28 cellular contexts compared by ENCODE assay signal in genomic region chr5:32833621-32834102, GRCh38.
"Had no signal": no experiment of that assay in that cellular context is flagged by ENCODE, and none has a peak within 500 bp of the region (broad histone marks: within the 10 kb centered on the region; RNA-seq: fewer than 3 reads in every experiment).

No MANE protein-coding gene starts in this region.

- H3K4me3 ChIP-seq: adrenal gland, body of pancreas, esophagus squamous epithelium, heart right ventricle, left lung, lower lobe of right lung, neural progenitor cell, psoas muscle, sigmoid colon, testis, transverse colon had no signal

- H3K4me1 Mint-ChIP-seq: activated CD4-positive, alpha-beta T cell treated with anti-CD3 and anti-CD28 coated beads, Interleukin-2, amount 10 ng/mL, durations not matched to agents 24 days and 14 days; neural progenitor cell had no signal

- H3K27ac Mint-ChIP-seq: activated CD4-positive, alpha-beta memory T cell treated with anti-CD3 and anti-CD28 coated beads for 36 hours; activated CD4-positive, alpha-beta T cell treated with anti-CD3 and anti-CD28 coated beads, Interleukin-2, amount 10 ng/mL, durations not matched to agents 24 days and 14 days; activated naive CD4-positive, alpha-beta T cell treated with anti-CD3 and anti-CD28 coated beads, Interleukin-2, amount 50 U/mL, for 72 hours; activated T-helper 2 cell treated with anti-CD3 and anti-CD28 coated beads, Interferon-gamma antibody, Interleukin-2, Interleukin-4, amounts not matched to agents 10 μg/mL and 5 μg/mL and 100 μg/mL, durations not matched to agents 14 hours and 24 hours and 36 hours; neural progenitor cell; T-helper 1 cell treated with Interleukin-12 subunit alpha and Interleukin-12 subunit beta and Interleukin-4 antibody, amounts not matched to agents 30 μg/mL and 1 μg/mL, for 36 hours had no signal

- H3K36me3 Mint-ChIP-seq: activated CD4-positive, alpha-beta memory T cell treated with anti-CD3 and anti-CD28 coated beads for 36 hours; activated naive CD4-positive, alpha-beta T cell treated with anti-CD3 and anti-CD28 coated beads, Interleukin-2, amount 50 U/mL, for 72 hours; naive thymus-derived CD8-positive, alpha-beta T cell; neural progenitor cell had no signal

- H3K4me3 Mint-ChIP-seq: activated CD4-positive, alpha-beta memory T cell treated with anti-CD3 and anti-CD28 coated beads for 36 hours; activated CD4-positive, alpha-beta T cell treated with anti-CD3 and anti-CD28 coated beads, Interleukin-2, amount 10 ng/mL, durations not matched to agents 24 days and 14 days; activated T-cell treated with anti-CD3 and anti-CD28 coated beads, Interleukin-2, amount 50 U/mL, for 4 hours; neural progenitor cell; T-helper 1 cell treated with Interleukin-12 subunit alpha and Interleukin-12 subunit beta and Interleukin-4 antibody, amounts not matched to agents 30 μg/mL and 1 μg/mL, for 36 hours had no signal

- H3K9me3 Mint-ChIP-seq: activated T-cell treated with anti-CD3 and anti-CD28 coated beads, Interleukin-2, amount 50 U/mL, for 4 hours; activated T-helper 2 cell treated with anti-CD3 and anti-CD28 coated beads, Interferon-gamma antibody, Interleukin-2, Interleukin-4, amounts not matched to agents 10 μg/mL and 5 μg/mL and 100 μg/mL, durations not matched to agents 14 hours and 24 hours and 36 hours; neural progenitor cell; T-helper 1 cell treated with Interleukin-12 subunit alpha and Interleukin-12 subunit beta and Interleukin-4 antibody, amounts not matched to agents 30 μg/mL and 1 μg/mL, for 36 hours had no signal

- DNase-seq: activated CD4-positive, alpha-beta memory T cell treated with anti-CD3 and anti-CD28 coated beads for 36 hours; activated CD4-positive, alpha-beta T cell treated with anti-CD3 and anti-CD28 coated beads, Interleukin-2, amount 10 ng/mL, durations not matched to agents 24 days and 14 days; activated CD8-positive, alpha-beta memory T cell treated with anti-CD3 and anti-CD28 coated beads, Interleukin-2, amount 50 U/mL, for 48 hours; activated T-cell treated with anti-CD3 and anti-CD28 coated beads, Interleukin-2, amount 50 U/mL, for 4 hours; adrenal gland; aorta; effector CD8-positive, alpha-beta T cell; esophagus squamous epithelium; foreskin melanocyte; heart right ventricle; left lung; lower lobe of right lung; mesenchymal stem cell; occipital lobe; psoas muscle; sigmoid colon; small intestine; stimulated activated CD4-positive, alpha-beta T cell treated with anti-CD3 and anti-CD28 coated beads, Interleukin-1b, Interleukin-23, amount 100 ng/mL, for 48 hours; stimulated activated CD4-positive, alpha-beta T cell treated with anti-CD3 and anti-CD28 coated beads, Interleukin-4, amount 100 ng/mL, for 4 hours; T-helper 9 cell; testis; transverse colon had no signal

- H3K27me3 Mint-ChIP-seq: activated CD4-positive, alpha-beta memory T cell treated with anti-CD3 and anti-CD28 coated beads for 36 hours; activated CD4-positive, alpha-beta T cell treated with anti-CD3 and anti-CD28 coated beads, Interleukin-2, amount 10 ng/mL, durations not matched to agents 24 days and 14 days had no signal
